Comparison of ENCODE assay signal across 9 cellular contexts in the genomic region with DNA sequence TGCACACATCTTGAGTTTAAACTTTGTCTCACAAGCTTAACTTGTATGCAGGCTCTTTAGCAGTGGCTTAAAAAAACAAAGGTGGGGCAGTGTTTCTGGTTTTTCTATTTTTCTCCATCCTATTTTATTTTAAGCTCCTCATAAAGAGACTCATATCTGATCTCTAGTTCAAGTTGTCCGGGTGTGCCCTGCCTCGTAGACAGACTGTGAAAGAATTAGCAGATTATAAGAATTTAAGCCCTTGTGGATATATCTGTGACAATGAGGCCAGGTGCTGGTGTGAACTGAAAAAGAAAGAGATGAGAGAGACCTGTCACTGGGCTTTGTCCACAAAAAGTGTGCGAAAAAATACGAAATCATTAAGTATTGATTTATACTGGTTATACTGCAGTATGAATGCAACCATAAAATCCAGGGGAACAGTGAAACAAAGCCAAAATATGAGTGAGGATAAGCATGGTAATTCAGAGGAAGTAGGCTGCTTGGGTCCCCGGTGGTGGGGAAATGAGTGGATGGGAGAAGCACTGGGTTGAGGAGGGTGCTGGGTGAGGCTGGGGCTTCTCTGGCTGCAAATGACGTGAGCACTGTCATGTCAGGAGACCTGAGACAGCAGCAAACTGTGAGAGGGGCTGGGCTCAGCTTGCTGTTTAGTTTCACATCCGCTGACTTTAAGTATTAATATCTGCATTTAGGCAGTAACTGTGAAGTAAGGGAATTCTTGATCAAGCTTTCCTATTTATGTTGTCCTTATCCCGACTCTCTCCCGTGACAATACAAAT.
A peak's percentile ranks its signal among the peaks of the same experiment; 100 is the strongest.
DNase-seq lines count a peak whose midpoint lies in the region; ATAC-seq lines count a peak whose summit lies in the region.
"Had no signal": no experiment of that assay in that cellular context is flagged by ENCODE, and none has a peak within 500 bp of the region (broad histone marks: within the 10 kb centered on the region; RNA-seq: fewer than 3 reads in every experiment).

No MANE protein-coding gene starts in this region.

- no peak overlapping the region for H2AK5ac ChIP-seq in mesendoderm (ENCODE audit: low read length)

- no peak overlapping the region for H2BK15ac ChIP-seq in mesendoderm (replicated peaks; ENCODE audit: low read depth)

- H3K79me1 ChIP-seq in mesendoderm (ENCODE audit: low read length): no peaks in the 10 kb centered on the region

- H3K27me3 ChIP-seq in mesendoderm (ENCODE audit: insufficient read depth, low read length, poor library complexity): no peaks in the 10 kb centered on the region

- no peak overlapping the region for H3K27ac ChIP-seq in mesendoderm (ENCODE audit: low read depth, low read length)
- H3K27ac ChIP-seq: A549 had no signal

- H2BK120ac ChIP-seq in mesendoderm (ENCODE audit: low read depth, low read length): no peak overlapping the region

- no CpG with 5 or more reads among the region's 9 CpGs for WGBS in mesendoderm (ENCODE audit: extremely low coverage, insufficient coverage, low lambda C conversion rate)

- peaks cover 10% of the 10 kb centered on the region for H3K9me3 Mint-ChIP-seq in T-helper 2 cell treated with Interferon-gamma antibody and Interleukin-4, amounts not matched to agents 5 μg/mL and 100 μg/mL, for 36 hours

- H3K4me2 ChIP-seq in mesendoderm (ENCODE audit: low read length): no peak overlapping the region
- H3K4me2 ChIP-seq: A549 had no signal

- peak overlapping the region; percentile 44 for H3K27ac Mint-ChIP-seq in T-helper 2 cell treated with Interferon-gamma antibody and Interleukin-4, amounts not matched to agents 5 μg/mL and 100 μg/mL, for 36 hours

- H3K36me3 Mint-ChIP-seq in T-helper 2 cell treated with Interferon-gamma antibody and Interleukin-4, amounts not matched to agents 5 μg/mL and 100 μg/mL, for 36 hours (ENCODE audit: low read depth): peaks cover 5% of the 10 kb centered on the region

- H3K56ac ChIP-seq in mesendoderm (ENCODE audit: low read length): no peak overlapping the region

- no peak overlapping the region for H3K4ac ChIP-seq in mesendoderm (ENCODE audit: low read depth, low read length)

- peak overlapping the region; percentile 0 for H3K4me3 Mint-ChIP-seq in T-helper 2 cell treated with Interferon-gamma antibody and Interleukin-4, amounts not matched to agents 5 μg/mL and 100 μg/mL, for 36 hours

- no peak overlapping the region for H3K9ac ChIP-seq in mesendoderm (ENCODE audit: low read length)

- no peak overlapping the region for H4K5ac ChIP-seq in mesendoderm (ENCODE audit: low read length)

- ATAC-seq in HG03108 (IDR thresholded peaks at IDR 0.05; ENCODE audit: unreplicated experiment): peak; percentile 91
- ATAC-seq: A549 had no signal

- no peaks in the 10 kb centered on the region for H3K79me2 ChIP-seq in mesendoderm (ENCODE audit: control insufficient read depth, insufficient read depth, low read length)

- peak; percentile 25 for DNase-seq in activated CD4-positive, alpha-beta T cell treated with anti-CD3 and anti-CD28 coated beads for 48 hours
- DNase-seq in activated CD4-positive, alpha-beta T cell treated with anti-CD3 and anti-CD28 coated beads, Interleukin-2, amount 50 U/mL, for 4 hours: no peak
- DNase-seq in T-helper 2 cell treated with Interferon-gamma antibody and Interleukin-4, amounts not matched to agents 5 μg/mL and 100 μg/mL, for 36 hours (ENCODE audit: low spot score): peak; percentile 19
- DNase-seq in mesendoderm (no peak), kidney glomerular epithelial cell (lab: John Stamatoyannopoulos, UW) (no peak), GF-D8 (lab: John Stamatoyannopoulos, UW) (no peak)
- DNase-seq in activated CD8-positive, alpha-beta memory T cell treated with anti-CD3 and anti-CD28 coated beads, Interleukin-2, amount 50 U/mL, for 48 hours: no peak

- H3K4me1 ChIP-seq in mesendoderm (ENCODE audit: control insufficient read depth, low read depth, low read length): no peaks in the 10 kb centered on the region

- H3K27me3 Mint-ChIP-seq in T-helper 2 cell treated with Interferon-gamma antibody and Interleukin-4, amounts not matched to agents 5 μg/mL and 100 μg/mL, for 36 hours (ENCODE audit: low read depth): no peaks in the 10 kb centered on the region

- H3K36me3 ChIP-seq in mesendoderm (ENCODE audit: control insufficient read depth, insufficient read depth, low read length): no peaks in the 10 kb centered on the region

- peaks cover 17% of the 10 kb centered on the region for H3K4me1 Mint-ChIP-seq in T-helper 2 cell treated with Interferon-gamma antibody and Interleukin-4, amounts not matched to agents 5 μg/mL and 100 μg/mL, for 36 hours (ENCODE audit: low read depth)

- H3K18ac ChIP-seq in mesendoderm (ENCODE audit: low read length): peak overlapping the region; percentile 22

- H3K4me3 ChIP-seq in mesendoderm (ENCODE audit: low read length): no peak overlapping the region
- H3K4me3 ChIP-seq: A549 had no signal

- H2BK5ac ChIP-seq in mesendoderm (ENCODE audit: low read length): no peak overlapping the region

- H3K23ac ChIP-seq in mesendoderm (ENCODE audit: low read length): no peak overlapping the region

- H4K8ac ChIP-seq in mesendoderm (ENCODE audit: low read depth, low read length): no peak overlapping the region

Comparison
In these comparisons a context has a peak if more than half of its experiments do, and no peak if none do; other contexts are left out.
1. DNase-seq: peak in activated CD4-positive, alpha-beta T cell treated with anti-CD3 and anti-CD28 coated beads for 48 hours (single experiment) and T-helper 2 cell treated with Interferon-gamma antibody and Interleukin-4, amounts not matched to agents 5 μg/mL and 100 μg/mL, for 36 hours (single experiment); none in activated CD4-positive, alpha-beta T cell treated with anti-CD3 and anti-CD28 coated beads, Interleukin-2, amount 50 U/mL, for 4 hours (0 of 2), mesendoderm (single experiment), kidney glomerular epithelial cell (single experiment), activated CD8-positive, alpha-beta memory T cell treated with anti-CD3 and anti-CD28 coated beads, Interleukin-2, amount 50 U/mL, for 48 hours (single experiment) and GF-D8 (single experiment).